Comparison of ENCODE assay signal across 10 cellular contexts in the genomic region with DNA sequence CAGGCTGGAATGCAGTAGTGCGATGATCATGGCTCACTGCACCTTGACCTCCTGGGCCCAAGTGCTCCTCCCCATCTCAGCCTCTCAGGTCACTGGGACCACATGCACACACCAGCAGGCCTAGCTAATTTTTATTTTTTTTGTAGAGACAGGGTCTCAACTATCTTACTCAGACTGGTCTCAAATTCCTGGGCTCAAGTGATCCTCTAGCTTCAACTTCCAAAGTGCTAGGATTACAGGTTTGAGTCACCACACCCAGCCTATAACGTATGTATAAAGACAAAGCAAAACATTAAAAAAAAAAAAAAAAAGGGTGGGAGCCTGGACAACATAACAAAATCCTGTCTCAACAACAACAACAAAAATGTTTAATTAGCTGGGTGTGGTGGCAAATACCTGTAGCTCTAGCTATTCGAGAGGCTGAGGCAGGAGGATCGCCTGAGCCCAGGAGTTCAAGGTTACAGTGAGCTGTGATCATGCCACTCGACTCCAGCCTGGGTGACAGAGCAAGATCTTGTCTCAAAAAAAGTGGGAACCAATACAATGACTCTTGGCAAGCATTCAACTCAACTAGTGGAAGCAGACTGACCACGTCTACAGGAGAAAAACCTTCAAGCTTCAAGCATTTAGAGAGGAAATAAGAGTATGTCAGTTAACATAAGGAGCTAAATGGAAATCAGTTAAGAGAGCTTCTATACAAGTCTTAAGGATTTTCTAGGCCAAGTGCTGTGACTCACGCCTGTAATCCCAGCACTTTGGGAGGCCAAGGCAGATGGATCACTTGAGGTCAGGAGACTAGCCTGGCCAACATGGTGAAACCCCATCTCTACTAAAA.
A peak's percentile ranks its signal among the peaks of the same experiment; 100 is the strongest.
DNase-seq lines count a peak whose midpoint lies in the region; ATAC-seq and TF ChIP-seq lines count a peak whose summit lies in the region.
"Had no signal": no experiment of that assay in that cellular context is flagged by ENCODE, and none has a peak within 500 bp of the region (broad histone marks: within the 10 kb centered on the region; RNA-seq: fewer than 3 reads in every experiment).

No MANE protein-coding gene starts in this region.

- ATAC-seq in GM18517 (IDR thresholded peaks at IDR 0.05; ENCODE audit: unreplicated experiment) = no peak
- ATAC-seq in GM21423 (IDR thresholded peaks at IDR 0.05; ENCODE audit: unreplicated experiment) = no peak

- TF ChIP-seq CTCF in Loucy (conservative IDR thresholded peaks at IDR 0.05; ENCODE audit: low read length) (no peak), astrocyte of the spinal cord (IDR thresholded peaks at IDR 0.05; ENCODE audit: low read depth, low read length) (no peak), nephron progenitor cell (IDR thresholded peaks at IDR 0.05) (no peak)

- H3F3A ChIP-seq in Loucy (ENCODE audit: low read depth) = 0 out of 2 replicates have a peak, but pooled peaks cover 2% of the 10 kb centered on the region

- peak overlapping the region; percentile 93 for H3K4me3 ChIP-seq in Loucy (ENCODE audit: low read length, poor library complexity, severe bottlenecking)
- H3K4me3 ChIP-seq in astrocyte of the spinal cord (ENCODE audit: low read depth, low read length) = no peak overlapping the region

- H3K9me3 ChIP-seq in Loucy (ENCODE audit: insufficient read depth, low read depth, low read length) = no peaks in the 10 kb centered on the region

- in situ Hi-C loops in astrocyte of the spinal cord (cut with HindIII; ENCODE audit: low sequenced_read_pairs) = no loop called here

- peak; percentile 37 for DNase-seq in ELR (ENCODE audit: low read depth)
- peak; percentile 11 for DNase-seq in astrocyte of the spinal cord (ENCODE audit: low read depth, low spot score)
- DNase-seq in nephron progenitor cell = no peak
- DNase-seq in activated CD4-positive, CD25-positive, alpha-beta regulatory T cell (lab: John Stamatoyannopoulos, UW) = no peak
- no peak for DNase-seq in stimulated activated CD8-positive, alpha-beta memory T cell treated with anti-CD3 and anti-CD28 coated beads, Interleukin-4, amount 100 ng/mL, for 48 hours
- DNase-seq: NCI-H69; stimulated activated CD4-positive, alpha-beta T cell treated with anti-CD3 and anti-CD28 coated beads, Interleukin-4, amount 100 ng/mL, for 4 hours had no signal

- peaks cover 5% of the 10 kb centered on the region for H3K27me3 Mint-ChIP-seq in nephron progenitor cell (ENCODE audit: low read depth, poor library complexity)

- H3K9me3 Mint-ChIP-seq in nephron progenitor cell = peaks cover 18% of the 10 kb centered on the region

- H3K4me1 Mint-ChIP-seq in nephron progenitor cell = peaks cover 59% of the 10 kb centered on the region

- no peaks in the 10 kb centered on the region for H3K36me3 ChIP-seq in Loucy (ENCODE audit: insufficient read depth, low read length)

- peaks cover 26% of the 10 kb centered on the region for H3K4me1 ChIP-seq in Loucy (ENCODE audit: insufficient read depth, low read length, poor library complexity, severe bottlenecking)

- H3K27ac Mint-ChIP-seq in nephron progenitor cell = peak overlapping the region; percentile 97

- peaks cover 29% of the 10 kb centered on the region for H3K36me3 Mint-ChIP-seq in nephron progenitor cell (ENCODE audit: low read depth)

- H3K4me3 Mint-ChIP-seq in nephron progenitor cell = peak overlapping the region; percentile 96

- H3K79me2 ChIP-seq in Loucy (ENCODE audit: insufficient read depth, low read length) = peaks cover 89% of the 10 kb centered on the region

- no peaks in the 10 kb centered on the region for H3K9me2 ChIP-seq in Loucy (replicated peaks; ENCODE audit: low read depth, low read length)

- H2AFZ ChIP-seq in Loucy (ENCODE audit: low read length) = no peak overlapping the region

- H3K27me3 ChIP-seq in Loucy (ENCODE audit: insufficient read depth, low read length, poor library complexity, severe bottlenecking) = no peaks in the 10 kb centered on the region

- peaks cover 26% of the 10 kb centered on the region for H4K20me1 ChIP-seq in Loucy (ENCODE audit: insufficient read depth, low read length, poor library complexity, severe bottlenecking)

- no peak overlapping the region for H3K9ac ChIP-seq in Loucy (ENCODE audit: low read depth, low read length, poor library complexity, severe bottlenecking)

- peak overlapping the region; percentile 98 for H3K4me2 ChIP-seq in Loucy (ENCODE audit: low read depth, low read length, poor library complexity, severe bottlenecking)

Comparison
In these comparisons a context has a peak if more than half of its experiments do, and no peak if none do; other contexts are left out.
1. DNase-seq: peak in ELR (single experiment) and astrocyte of the spinal cord (single experiment); none in nephron progenitor cell (single experiment), activated CD4-positive, CD25-positive, alpha-beta regulatory T cell (0 of 4) and stimulated activated CD8-positive, alpha-beta memory T cell treated with anti-CD3 and anti-CD28 coated beads, Interleukin-4, amount 100 ng/mL, for 48 hours (single experiment).